In the genomic region with DNA sequence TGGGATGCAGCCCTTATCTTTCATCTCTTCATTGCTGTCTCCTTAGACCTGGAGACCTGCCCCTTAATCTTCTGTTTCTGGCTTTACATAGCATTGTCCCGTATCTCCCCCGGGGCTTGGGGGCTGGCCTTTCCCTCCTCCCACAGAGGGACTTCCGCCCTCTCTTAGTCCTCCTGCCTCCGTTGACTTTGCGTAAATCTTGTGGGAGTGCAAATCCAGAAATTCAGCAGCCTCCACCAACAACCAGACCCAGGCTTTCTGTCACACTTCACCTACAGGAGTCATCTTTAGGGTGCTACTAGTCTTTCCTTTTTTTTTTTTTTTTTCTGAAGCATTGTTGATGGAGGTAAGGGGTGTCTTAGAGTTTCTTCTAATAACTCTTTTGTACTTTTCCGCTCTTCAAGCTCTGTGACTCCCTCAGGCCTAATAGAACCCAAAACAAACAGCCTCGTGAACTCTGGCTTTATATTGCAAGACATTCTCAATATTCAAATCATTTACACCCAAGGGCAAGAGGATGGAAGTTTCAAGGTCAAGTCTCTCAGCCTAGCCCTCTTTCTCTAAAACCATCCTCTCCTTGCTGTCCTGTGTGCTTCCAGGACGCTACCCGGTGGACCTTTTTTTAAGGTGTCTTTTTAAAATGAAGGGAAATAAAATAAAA, we compare ENCODE assay signal across 1 cellular context.
TF ChIP-seq lines count a peak whose summit lies in the region.

No MANE protein-coding gene starts in this region.

TF ChIP-seq in K562, 482 proteins besides CTCF, POLR2A, EP300 and RAD21 (continued from another document and continues in another):
- TF ChIP-seq, protein P1, sequence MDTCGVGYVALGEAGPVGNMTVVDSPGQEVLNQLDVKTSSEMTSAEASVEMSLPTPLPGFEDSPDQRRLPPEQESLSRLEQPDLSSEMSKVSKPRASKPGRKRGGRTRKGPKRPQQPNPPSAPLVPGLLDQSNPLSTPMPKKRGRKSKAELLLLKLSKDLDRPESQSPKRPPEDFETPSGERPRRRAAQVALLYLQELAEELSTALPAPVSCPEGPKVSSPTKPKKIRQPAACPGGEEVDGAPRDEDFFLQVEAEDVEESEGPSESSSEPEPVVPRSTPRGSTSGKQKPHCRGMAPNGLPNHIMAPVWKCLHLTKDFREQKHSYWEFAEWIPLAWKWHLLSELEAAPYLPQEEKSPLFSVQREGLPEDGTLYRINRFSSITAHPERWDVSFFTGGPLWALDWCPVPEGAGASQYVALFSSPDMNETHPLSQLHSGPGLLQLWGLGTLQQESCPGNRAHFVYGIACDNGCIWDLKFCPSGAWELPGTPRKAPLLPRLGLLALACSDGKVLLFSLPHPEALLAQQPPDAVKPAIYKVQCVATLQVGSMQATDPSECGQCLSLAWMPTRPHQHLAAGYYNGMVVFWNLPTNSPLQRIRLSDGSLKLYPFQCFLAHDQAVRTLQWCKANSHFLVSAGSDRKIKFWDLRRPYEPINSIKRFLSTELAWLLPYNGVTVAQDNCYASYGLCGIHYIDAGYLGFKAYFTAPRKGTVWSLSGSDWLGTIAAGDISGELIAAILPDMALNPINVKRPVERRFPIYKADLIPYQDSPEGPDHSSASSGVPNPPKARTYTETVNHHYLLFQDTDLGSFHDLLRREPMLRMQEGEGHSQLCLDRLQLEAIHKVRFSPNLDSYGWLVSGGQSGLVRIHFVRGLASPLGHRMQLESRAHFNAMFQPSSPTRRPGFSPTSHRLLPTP (IDR thresholded peaks at IDR 0.05; ENCODE audit: borderline replicate concordance, extremely low read depth, insufficient read length) = no peak
- 0 out of 2 replicates have a peak, but pooled peaks have one; percentile 22 for TF ChIP-seq L3MBTL2 (IDR thresholded peaks at IDR 0.05)
- no peak; the same call in none of the 2 replicates for TF ChIP-seq NBN (IDR thresholded peaks at IDR 0.05; ENCODE audit: low read depth)
- no peak for TF ChIP-seq TCF7L2 (IDR thresholded peaks at IDR 0.05; ENCODE audit: low read depth, low read length)
- no peak for TF ChIP-seq GABPB2 (CRISPR knock-in tag; conservative IDR thresholded peaks at IDR 0.05)
- TF ChIP-seq, protein P2, sequence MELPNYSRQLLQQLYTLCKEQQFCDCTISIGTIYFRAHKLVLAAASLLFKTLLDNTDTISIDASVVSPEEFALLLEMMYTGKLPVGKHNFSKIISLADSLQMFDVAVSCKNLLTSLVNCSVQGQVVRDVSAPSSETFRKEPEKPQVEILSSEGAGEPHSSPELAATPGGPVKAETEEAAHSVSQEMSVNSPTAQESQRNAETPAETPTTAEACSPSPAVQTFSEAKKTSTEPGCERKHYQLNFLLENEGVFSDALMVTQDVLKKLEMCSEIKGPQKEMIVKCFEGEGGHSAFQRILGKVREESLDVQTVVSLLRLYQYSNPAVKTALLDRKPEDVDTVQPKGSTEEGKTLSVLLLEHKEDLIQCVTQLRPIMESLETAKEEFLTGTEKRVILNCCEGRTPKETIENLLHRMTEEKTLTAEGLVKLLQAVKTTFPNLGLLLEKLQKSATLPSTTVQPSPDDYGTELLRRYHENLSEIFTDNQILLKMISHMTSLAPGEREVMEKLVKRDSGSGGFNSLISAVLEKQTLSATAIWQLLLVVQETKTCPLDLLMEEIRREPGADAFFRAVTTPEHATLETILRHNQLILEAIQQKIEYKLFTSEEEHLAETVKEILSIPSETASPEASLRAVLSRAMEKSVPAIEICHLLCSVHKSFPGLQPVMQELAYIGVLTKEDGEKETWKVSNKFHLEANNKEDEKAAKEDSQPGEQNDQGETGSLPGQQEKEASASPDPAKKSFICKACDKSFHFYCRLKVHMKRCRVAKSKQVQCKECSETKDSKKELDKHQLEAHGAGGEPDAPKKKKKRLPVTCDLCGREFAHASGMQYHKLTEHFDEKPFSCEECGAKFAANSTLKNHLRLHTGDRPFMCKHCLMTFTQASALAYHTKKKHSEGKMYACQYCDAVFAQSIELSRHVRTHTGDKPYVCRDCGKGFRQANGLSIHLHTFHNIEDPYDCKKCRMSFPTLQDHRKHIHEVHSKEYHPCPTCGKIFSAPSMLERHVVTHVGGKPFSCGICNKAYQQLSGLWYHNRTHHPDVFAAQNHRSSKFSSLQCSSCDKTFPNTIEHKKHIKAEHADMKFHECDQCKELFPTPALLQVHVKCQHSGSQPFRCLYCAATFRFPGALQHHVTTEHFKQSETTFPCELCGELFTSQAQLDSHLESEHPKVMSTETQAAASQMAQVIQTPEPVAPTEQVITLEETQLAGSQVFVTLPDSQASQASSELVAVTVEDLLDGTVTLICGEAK (IDR thresholded peaks at IDR 0.05) = peak; percentile 45; the same call in 1 of the 2 replicates
- TF ChIP-seq, protein P2 (CRISPR knock-in tag; IDR thresholded peaks at IDR 0.05) = no peak
- no peak for TF ChIP-seq ZZZ3 (IDR thresholded peaks at IDR 0.05)
- TF ChIP-seq, protein P3, sequence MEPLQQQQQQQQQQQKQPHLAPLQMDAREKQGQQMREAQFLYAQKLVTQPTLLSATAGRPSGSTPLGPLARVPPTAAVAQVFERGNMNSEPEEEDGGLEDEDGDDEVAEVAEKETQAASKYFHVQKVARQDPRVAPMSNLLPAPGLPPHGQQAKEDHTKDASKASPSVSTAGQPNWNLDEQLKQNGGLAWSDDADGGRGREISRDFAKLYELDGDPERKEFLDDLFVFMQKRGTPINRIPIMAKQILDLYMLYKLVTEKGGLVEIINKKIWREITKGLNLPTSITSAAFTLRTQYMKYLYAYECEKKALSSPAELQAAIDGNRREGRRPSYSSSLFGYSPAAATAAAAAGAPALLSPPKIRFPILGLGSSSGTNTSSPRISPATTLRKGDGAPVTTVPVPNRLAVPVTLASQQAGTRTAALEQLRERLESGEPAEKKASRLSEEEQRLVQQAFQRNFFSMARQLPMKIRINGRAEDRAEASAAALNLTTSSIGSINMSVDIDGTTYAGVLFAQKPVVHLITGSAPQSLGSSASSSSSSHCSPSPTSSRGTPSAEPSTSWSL (CRISPR knock-in tag; IDR thresholded peaks at IDR 0.05; ENCODE audit: borderline replicate concordance) = no peak
- TF ChIP-seq SP1 (CRISPR knock-in tag; IDR thresholded peaks at IDR 0.05) = no peak
- TF ChIP-seq, protein P4, sequence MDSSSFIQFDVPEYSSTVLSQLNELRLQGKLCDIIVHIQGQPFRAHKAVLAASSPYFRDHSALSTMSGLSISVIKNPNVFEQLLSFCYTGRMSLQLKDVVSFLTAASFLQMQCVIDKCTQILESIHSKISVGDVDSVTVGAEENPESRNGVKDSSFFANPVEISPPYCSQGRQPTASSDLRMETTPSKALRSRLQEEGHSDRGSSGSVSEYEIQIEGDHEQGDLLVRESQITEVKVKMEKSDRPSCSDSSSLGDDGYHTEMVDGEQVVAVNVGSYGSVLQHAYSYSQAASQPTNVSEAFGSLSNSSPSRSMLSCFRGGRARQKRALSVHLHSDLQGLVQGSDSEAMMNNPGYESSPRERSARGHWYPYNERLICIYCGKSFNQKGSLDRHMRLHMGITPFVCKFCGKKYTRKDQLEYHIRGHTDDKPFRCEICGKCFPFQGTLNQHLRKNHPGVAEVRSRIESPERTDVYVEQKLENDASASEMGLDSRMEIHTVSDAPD (CRISPR knock-in tag; IDR thresholded peaks at IDR 0.05) = no peak
- TF ChIP-seq, protein P5, sequence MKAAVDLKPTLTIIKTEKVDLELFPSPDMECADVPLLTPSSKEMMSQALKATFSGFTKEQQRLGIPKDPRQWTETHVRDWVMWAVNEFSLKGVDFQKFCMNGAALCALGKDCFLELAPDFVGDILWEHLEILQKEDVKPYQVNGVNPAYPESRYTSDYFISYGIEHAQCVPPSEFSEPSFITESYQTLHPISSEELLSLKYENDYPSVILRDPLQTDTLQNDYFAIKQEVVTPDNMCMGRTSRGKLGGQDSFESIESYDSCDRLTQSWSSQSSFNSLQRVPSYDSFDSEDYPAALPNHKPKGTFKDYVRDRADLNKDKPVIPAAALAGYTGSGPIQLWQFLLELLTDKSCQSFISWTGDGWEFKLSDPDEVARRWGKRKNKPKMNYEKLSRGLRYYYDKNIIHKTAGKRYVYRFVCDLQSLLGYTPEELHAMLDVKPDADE (conservative IDR thresholded peaks at IDR 0.05; ENCODE audit: control insufficient read depth, low read depth, low read length) = no peak
- TF ChIP-seq SOX6 (IDR thresholded peaks at IDR 0.05) = peak; percentile 91
- TF ChIP-seq, protein P6, sequence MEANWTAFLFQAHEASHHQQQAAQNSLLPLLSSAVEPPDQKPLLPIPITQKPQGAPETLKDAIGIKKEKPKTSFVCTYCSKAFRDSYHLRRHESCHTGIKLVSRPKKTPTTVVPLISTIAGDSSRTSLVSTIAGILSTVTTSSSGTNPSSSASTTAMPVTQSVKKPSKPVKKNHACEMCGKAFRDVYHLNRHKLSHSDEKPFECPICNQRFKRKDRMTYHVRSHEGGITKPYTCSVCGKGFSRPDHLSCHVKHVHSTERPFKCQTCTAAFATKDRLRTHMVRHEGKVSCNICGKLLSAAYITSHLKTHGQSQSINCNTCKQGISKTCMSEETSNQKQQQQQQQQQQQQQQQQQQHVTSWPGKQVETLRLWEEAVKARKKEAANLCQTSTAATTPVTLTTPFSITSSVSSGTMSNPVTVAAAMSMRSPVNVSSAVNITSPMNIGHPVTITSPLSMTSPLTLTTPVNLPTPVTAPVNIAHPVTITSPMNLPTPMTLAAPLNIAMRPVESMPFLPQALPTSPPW (CRISPR knock-in tag; IDR thresholded peaks at IDR 0.05) = peak; percentile 87
- peak; percentile 90 for TF ChIP-seq HNRNPLL (IDR thresholded peaks at IDR 0.05; ENCODE audit: low read depth, low read length, poor library complexity, severe bottlenecking)
- TF ChIP-seq, protein P7, sequence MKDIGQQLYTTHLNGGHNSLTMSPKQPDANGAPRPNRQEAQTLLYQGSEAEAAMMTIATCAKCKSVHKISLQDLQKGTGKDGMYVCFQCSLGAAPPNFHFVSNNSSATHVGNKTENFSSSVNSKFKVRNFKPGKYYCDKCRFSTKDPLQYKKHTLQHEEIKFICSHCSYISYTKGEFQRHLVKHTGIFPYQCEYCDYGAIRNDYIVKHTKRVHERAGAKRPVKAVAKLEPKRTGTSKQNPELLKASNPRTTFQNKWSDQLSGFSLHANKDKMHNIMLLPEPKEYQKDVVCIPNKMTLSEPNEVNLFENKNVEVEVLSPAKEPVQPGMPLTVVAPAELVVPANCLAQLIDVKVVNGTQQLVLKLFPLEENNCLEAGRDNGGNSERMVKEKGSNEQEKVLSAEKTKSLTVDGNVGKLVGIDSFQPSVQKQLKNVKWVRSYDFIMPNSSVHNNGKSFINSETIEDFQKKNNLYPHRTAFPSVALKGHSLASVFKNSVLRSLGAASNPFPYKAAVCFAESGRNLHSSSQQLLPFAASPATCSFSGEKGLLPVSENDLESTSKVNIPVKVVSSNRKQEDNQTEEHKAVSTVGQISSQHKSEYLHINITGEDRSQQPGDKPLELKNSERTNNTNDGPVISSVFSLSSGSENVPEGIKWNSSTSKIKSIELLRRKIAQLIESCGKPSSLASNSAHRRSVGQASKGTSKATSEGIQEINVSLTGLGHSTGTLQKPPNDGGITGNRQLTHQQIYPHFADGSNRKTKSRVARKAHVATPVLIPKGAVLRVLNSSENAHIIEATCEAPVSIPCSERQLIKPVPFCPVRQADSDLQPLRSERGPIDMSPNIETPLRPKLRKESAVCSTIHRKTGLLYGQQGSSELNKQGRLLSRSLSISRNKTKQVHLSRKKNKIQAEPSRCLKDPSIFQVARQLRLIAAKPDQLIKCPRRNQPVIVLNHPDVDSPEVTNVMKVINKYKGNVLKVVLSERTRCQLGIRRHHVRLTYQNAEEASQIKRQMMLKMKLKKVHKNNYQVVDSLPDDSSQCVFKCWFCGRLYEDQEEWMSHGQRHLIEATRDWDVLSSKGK (CRISPR knock-in tag; IDR thresholded peaks at IDR 0.05) = no peak
- TF ChIP-seq TAF15 (IDR thresholded peaks at IDR 0.05; ENCODE audit: low read depth, low read length) = no peak
- 0 out of 2 replicates have a peak, but pooled peaks have one; percentile 60 for TF ChIP-seq SMARCE1 (IDR thresholded peaks at IDR 0.05)
- no peak for TF ChIP-seq KHSRP (IDR thresholded peaks at IDR 0.05)
- no peak; a peak in 1 of 4 replicates for TF ChIP-seq FOXK2 (conservative IDR thresholded peaks at IDR 0.05 in 1 of 2, IDR thresholded peaks at IDR 0.05 in 1 of 2; ENCODE audit: low read depth in 2 of 2)
- TF ChIP-seq, protein P8, sequence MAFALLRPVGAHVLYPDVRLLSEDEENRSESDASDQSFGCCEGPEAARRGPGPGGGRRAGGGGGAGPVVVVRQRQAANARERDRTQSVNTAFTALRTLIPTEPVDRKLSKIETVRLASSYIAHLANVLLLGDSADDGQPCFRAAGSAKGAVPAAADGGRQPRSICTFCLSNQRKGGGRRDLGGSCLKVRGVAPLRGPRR (CRISPR knock-in tag; IDR thresholded peaks at IDR 0.05) = no peak
- TF ChIP-seq, protein P9, sequence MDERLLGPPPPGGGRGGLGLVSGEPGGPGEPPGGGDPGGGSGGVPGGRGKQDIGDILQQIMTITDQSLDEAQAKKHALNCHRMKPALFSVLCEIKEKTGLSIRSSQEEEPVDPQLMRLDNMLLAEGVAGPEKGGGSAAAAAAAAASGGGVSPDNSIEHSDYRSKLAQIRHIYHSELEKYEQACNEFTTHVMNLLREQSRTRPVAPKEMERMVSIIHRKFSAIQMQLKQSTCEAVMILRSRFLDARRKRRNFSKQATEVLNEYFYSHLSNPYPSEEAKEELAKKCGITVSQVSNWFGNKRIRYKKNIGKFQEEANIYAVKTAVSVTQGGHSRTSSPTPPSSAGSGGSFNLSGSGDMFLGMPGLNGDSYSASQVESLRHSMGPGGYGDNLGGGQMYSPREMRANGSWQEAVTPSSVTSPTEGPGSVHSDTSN (CRISPR knock-in tag; IDR thresholded peaks at IDR 0.05; ENCODE audit: low read depth) = no peak
- TF ChIP-seq, protein P9 (tag; conservative IDR thresholded peaks at IDR 0.05; ENCODE audit: low read depth) = peak; percentile 19
